Comparison of ENCODE assay signal across 17 cellular contexts in genomic region chr10:107546239-107546638, GRCh38.
DNase-seq lines count a peak whose midpoint lies in the region; ATAC-seq, FAIRE-seq and TF ChIP-seq lines count a peak whose summit lies in the region.
"Had no signal": no experiment of that assay in that cellular context is flagged by ENCODE, and none has a peak within 500 bp of the region (broad histone marks: within the 10 kb centered on the region; RNA-seq: fewer than 3 reads in every experiment).

No MANE protein-coding gene starts in this region.

- H3K36me3 ChIP-seq in GM23248 (ENCODE audit: low read depth) (no peaks in the 10 kb centered on the region), skeletal muscle satellite cell (ENCODE audit: insufficient read depth, low read length) (no peaks in the 10 kb centered on the region)
- H3K36me3 ChIP-seq: cardiac muscle cell, transverse colon had no signal

- H3K27me3 ChIP-seq in GM23248 (replicated peaks; ENCODE audit: insufficient read depth) (no peaks in the 10 kb centered on the region), skeletal muscle satellite cell (ENCODE audit: control insufficient read depth, insufficient read depth, low read length) (no peaks in the 10 kb centered on the region)
- H3K27me3 ChIP-seq: cardiac muscle cell, transverse colon had no signal

- H3K9ac ChIP-seq in GM23248 (no peak overlapping the region), skeletal muscle satellite cell (ENCODE audit: low read depth, low read length) (peak overlapping the region; percentile 67)

- no peaks in the 10 kb centered on the region for H4K20me1 ChIP-seq in GM23248 (ENCODE audit: insufficient read depth)

- H3K36me3 Mint-ChIP-seq in natural killer cell treated with Interleukin-12 subunit alpha and Interleukin-12 subunit beta and Interleukin-15 and Interleukin-18, amount 100 ng/mL, for 72 hours = no peaks in the 10 kb centered on the region
- H3K36me3 Mint-ChIP-seq: naive B cell had no signal

- 0 to 5% methylated on average over 1 of the region's 1 CpG for WGBS in GM23248 (ENCODE audit: low coverage in 1 of 2, low lambda C conversion rate in 2 of 2, missing lambda C conversion rate in 2 of 2), 2 experiments

- H3K9me3 Mint-ChIP-seq in natural killer cell treated with Interleukin-12 subunit alpha and Interleukin-12 subunit beta and Interleukin-15 and Interleukin-18, amount 100 ng/mL, for 72 hours = peaks cover 20% of the 10 kb centered on the region

- no peaks in the 10 kb centered on the region for H3K9me3 ChIP-seq in GM23248 (ENCODE audit: low read depth)
- H3K9me3 ChIP-seq in skeletal muscle satellite cell (replicated peaks; ENCODE audit: low read length) = no peaks in the 10 kb centered on the region

- H3F3A ChIP-seq in GM23248 (ENCODE audit: insufficient read depth) = peaks cover 13% of the 10 kb centered on the region

- H3K79me2 ChIP-seq in GM23248 (ENCODE audit: insufficient read depth) = no peaks in the 10 kb centered on the region

- H3K4me2 ChIP-seq in GM23248 (ENCODE audit: unreplicated experiment) (peak overlapping the region; percentile 12), skeletal muscle satellite cell (ENCODE audit: low read length) (peak overlapping the region; percentile 63)

- H3K27ac Mint-ChIP-seq in natural killer cell treated with Interleukin-12 subunit alpha and Interleukin-12 subunit beta and Interleukin-15 and Interleukin-18, amount 100 ng/mL, for 72 hours = no peak overlapping the region
- H3K27ac Mint-ChIP-seq: activated T-helper 2 cell treated with anti-CD3 and anti-CD28 coated beads, Interferon-gamma antibody, Interleukin-2, Interleukin-4, amounts not matched to agents 10 μg/mL and 5 μg/mL and 100 μg/mL, durations not matched to agents 14 hours and 24 hours and 36 hours; naive B cell had no signal

- H3K9me2 ChIP-seq in GM23248 (ENCODE audit: insufficient read depth) = no peaks in the 10 kb centered on the region

- H3K4me1 ChIP-seq in GM23248 (ENCODE audit: insufficient read depth) = peaks cover 24% of the 10 kb centered on the region
- H3K4me1 ChIP-seq in skeletal muscle satellite cell (ENCODE audit: control insufficient read depth, insufficient read depth, low read length) = peaks cover 28% of the 10 kb centered on the region
- H3K4me1 ChIP-seq: transverse colon had no signal

- DNase-seq in GM23248 (peak; percentile 86), RCC 7860 (ENCODE audit: low spot score) (peak; percentile 39), fibroblast of mammary gland (ENCODE audit: low read depth) (peak; percentile 79), NCI-H1930 (lab: John Stamatoyannopoulos, UW) (no peak)
- DNase-seq in natural killer cell treated with Interleukin-12 subunit alpha and Interleukin-12 subunit beta and Interleukin-15 and Interleukin-18, amount 100 ng/mL, for 72 hours (ENCODE audit: low spot score) = no peak
- no peak for DNase-seq in stimulated activated CD4-positive, alpha-beta T cell treated with anti-CD3 and anti-CD28 coated beads, Interleukin-15, amount 100 ng/mL, for 24 hours
- no peak for DNase-seq in stimulated activated CD4-positive, alpha-beta T cell treated with anti-CD3 and anti-CD28 coated beads, Interleukin-1b, Interleukin-23, amount 100 ng/mL, for 48 hours
- DNase-seq: activated CD4-positive, alpha-beta T cell treated with anti-CD3 and anti-CD28 coated beads for 48 hours; DMS79 treated with DMSO at 0.1 percent for 48 hours; naive B cell; NCI-H510A treated with DMSO at 0.1 percent for 48 hours; transverse colon had no signal

- ATAC-seq in natural killer cell treated with Interleukin-12 subunit alpha and Interleukin-12 subunit beta and Interleukin-15 and Interleukin-18, amount 100 ng/mL, for 72 hours = no peak

- in situ Hi-C loops in GM23248 (cut with MboI) = no loop called here

- H3K4me3 ChIP-seq in GM23248 (no peak overlapping the region), fibroblast of mammary gland (ENCODE audit: control insufficient read depth, low read depth, low read length) (no peak overlapping the region), skeletal muscle satellite cell (ENCODE audit: low read length) (peak overlapping the region; percentile 22)
- H3K4me3 ChIP-seq: cardiac muscle cell, skin epidermis, transverse colon had no signal

- no peaks in the 10 kb centered on the region for H3K4me1 Mint-ChIP-seq in natural killer cell treated with Interleukin-12 subunit alpha and Interleukin-12 subunit beta and Interleukin-15 and Interleukin-18, amount 100 ng/mL, for 72 hours (ENCODE audit: low read depth in 2 of 2)
- H3K4me1 Mint-ChIP-seq: naive B cell had no signal

- no peak for FAIRE-seq in RCC 7860 (lab: Jason Lieb, UNC)
- FAIRE-seq: endothelial cell of umbilical vein had no signal

- H2AFZ ChIP-seq in GM23248 = no peak overlapping the region

- H3K4me3 Mint-ChIP-seq in natural killer cell treated with Interleukin-12 subunit alpha and Interleukin-12 subunit beta and Interleukin-15 and Interleukin-18, amount 100 ng/mL, for 72 hours = no peak overlapping the region
- H3K4me3 Mint-ChIP-seq: naive B cell had no signal

- H3K27me3 Mint-ChIP-seq in natural killer cell treated with Interleukin-12 subunit alpha and Interleukin-12 subunit beta and Interleukin-15 and Interleukin-18, amount 100 ng/mL, for 72 hours = no peaks in the 10 kb centered on the region
- H3K27me3 Mint-ChIP-seq: naive B cell had no signal

- H3K27ac ChIP-seq in GM23248 = peak overlapping the region; percentile 31
- H3K27ac ChIP-seq: cardiac muscle cell, skin epidermis, transverse colon had no signal

- TF ChIP-seq CTCF in fibroblast of mammary gland (conservative IDR thresholded peaks at IDR 0.05; ENCODE audit: control insufficient read depth, insufficient read depth, low read depth, low read length) = no peak

Comparison
In these comparisons a context has a peak if more than half of its experiments do, and no peak if none do; other contexts are left out.
1. DNase-seq: peak in GM23248 (single experiment), RCC 7860 (single experiment) and fibroblast of mammary gland (single experiment); none in NCI-H1930 (0 of 2), natural killer cell treated with Interleukin-12 subunit alpha and Interleukin-12 subunit beta and Interleukin-15 and Interleukin-18, amount 100 ng/mL, for 72 hours (single experiment), stimulated activated CD4-positive, alpha-beta T cell treated with anti-CD3 and anti-CD28 coated beads, Interleukin-15, amount 100 ng/mL, for 24 hours (single experiment) and stimulated activated CD4-positive, alpha-beta T cell treated with anti-CD3 and anti-CD28 coated beads, Interleukin-1b, Interleukin-23, amount 100 ng/mL, for 48 hours (single experiment).